In the genomic region with DNA sequence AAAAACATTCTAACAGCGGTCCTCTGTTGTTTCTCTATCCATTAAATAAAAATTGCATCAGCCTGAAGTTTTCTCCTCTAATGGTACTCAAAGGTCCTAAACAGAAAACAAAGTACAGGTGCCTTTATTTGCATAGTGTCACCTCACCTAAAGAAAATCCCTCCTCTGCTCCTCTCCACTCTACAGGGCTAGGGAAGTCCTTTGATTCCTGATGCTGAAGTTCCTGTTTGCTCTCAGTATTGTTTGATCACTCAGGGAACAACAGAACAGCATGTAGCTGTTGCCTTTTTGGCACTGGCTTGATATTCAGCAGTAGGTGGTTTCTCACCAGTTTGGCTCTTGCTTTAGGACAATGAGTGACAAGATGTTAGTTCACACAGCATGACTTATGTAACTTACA, we compare ENCODE assay signal across 13 cellular contexts.
DNase-seq lines count a peak whose midpoint lies in the region; ATAC-seq and TF ChIP-seq lines count a peak whose summit lies in the region.
"Had no signal": no experiment of that assay in that cellular context is flagged by ENCODE, and none has a peak within 500 bp of the region (broad histone marks: within the 10 kb centered on the region; RNA-seq: fewer than 3 reads in every experiment).

No MANE protein-coding gene starts in this region.

- H3K27ac Mint-ChIP-seq in osteocyte (ENCODE audit: unreplicated experiment), result peak overlapping the region; percentile 68
- H3K27ac Mint-ChIP-seq: activated CD8-positive, alpha-beta T cell treated with anti-CD3 and anti-CD28 coated beads, Interleukin-2, amount 10 ng/mL, durations not matched to agents 7 days and 5 days; activated naive CD4-positive, alpha-beta T cell treated with anti-CD3 and anti-CD28 coated beads, Interleukin-2, amount 50 U/mL, for 72 hours; CD8-positive, alpha-beta T cell; T-helper 17 cell had no signal

- no peak overlapping the region for H3K4me3 Mint-ChIP-seq in osteocyte (ENCODE audit: unreplicated experiment)
- H3K4me3 Mint-ChIP-seq: activated CD8-positive, alpha-beta T cell treated with anti-CD3 and anti-CD28 coated beads, Interleukin-2, amount 10 ng/mL, durations not matched to agents 7 days and 5 days; CD8-positive, alpha-beta T cell; T-helper 17 cell had no signal

- H3K27me3 Mint-ChIP-seq in osteocyte (ENCODE audit: unreplicated experiment), result no peaks in the 10 kb centered on the region

- H3K36me3 ChIP-seq in HUES64 (ENCODE audit: insufficient read depth, low read length) (no peaks in the 10 kb centered on the region), testis (ENCODE audit: low read depth, missing control alignments) (no peaks in the 10 kb centered on the region)

- no peaks in the 10 kb centered on the region for H3K9me3 ChIP-seq in HUES64 (ENCODE audit: insufficient read depth, low read depth, low read length)
- no peaks in the 10 kb centered on the region for H3K9me3 ChIP-seq in testis

- H3K9me3 Mint-ChIP-seq in osteocyte (ENCODE audit: unreplicated experiment), result no peaks in the 10 kb centered on the region
- H3K9me3 Mint-ChIP-seq: CD8-positive, alpha-beta T cell had no signal

- peaks cover 37% of the 10 kb centered on the region for H3K4me1 Mint-ChIP-seq in osteocyte (ENCODE audit: unreplicated experiment)
- H3K4me1 Mint-ChIP-seq: T-helper 17 cell had no signal

- H3K4me3 ChIP-seq in HUES64 (ENCODE audit: low read length) (no peak overlapping the region), fibroblast of the aortic adventitia (ENCODE audit: low read depth, low read length) (no peak overlapping the region), testis (no peak overlapping the region)

- WGBS in HUES64, result 47% methylated on average over 1 of the region's 1 CpG
- 86 to 100% methylated on average over 1 of the region's 1 CpG for WGBS in testis, 2 donors

- intact Hi-C loops in testis (cut with DNase I; ENCODE audit: low total_unique reads), result no loop called here

- no peaks in the 10 kb centered on the region for H3K36me3 Mint-ChIP-seq in osteocyte (ENCODE audit: unreplicated experiment)
- H3K36me3 Mint-ChIP-seq: activated naive CD4-positive, alpha-beta T cell treated with anti-CD3 and anti-CD28 coated beads, Interleukin-2, amount 50 U/mL, for 72 hours; CD8-positive, alpha-beta T cell had no signal

- ATAC-seq in HG03520 (IDR thresholded peaks at IDR 0.05; ENCODE audit: unreplicated experiment) (no peak), GM18519 (IDR thresholded peaks at IDR 0.05; ENCODE audit: low FRiP score, unreplicated experiment) (no peak)
- ATAC-seq: activated CD8-positive, alpha-beta T cell treated with anti-CD3 and anti-CD28 coated beads, Interleukin-2, amount 10 ng/mL, durations not matched to agents 7 days and 5 days; activated naive CD4-positive, alpha-beta T cell treated with anti-CD3 and anti-CD28 coated beads, Interleukin-2, amount 50 U/mL, for 72 hours; CD8-positive, alpha-beta T cell; Panc1; T-helper 17 cell had no signal

- H3K27me3 ChIP-seq in HUES64 (ENCODE audit: insufficient read depth, low read length), result peaks cover 18% of the 10 kb centered on the region; the same call in 1 of the 2 replicates
- no peaks in the 10 kb centered on the region for H3K27me3 ChIP-seq in testis

- H3K27ac ChIP-seq in HUES64 (ENCODE audit: low read depth, low read length), result peak overlapping the region; percentile 70; the same call in 1 of the 2 replicates
- H3K27ac ChIP-seq in testis, result no peak overlapping the region

- DNase-seq in NCI-H446 treated with DMSO at 0.1 percent for 48 hours (lab: John Stamatoyannopoulos, UW) (peak; percentile 1), fibroblast of the aortic adventitia (ENCODE audit: low read depth) (peak; percentile 8), osteocyte (ENCODE audit: extremely low spot score, unreplicated experiment) (no peak), testis (no peak)
- no peak for DNase-seq in stimulated activated CD4-positive, alpha-beta T cell treated with anti-CD3 and anti-CD28 coated beads, Interleukin-4, amount 100 ng/mL, for 24 hours
- DNase-seq: activated CD8-positive, alpha-beta T cell treated with anti-CD3 and anti-CD28 coated beads, Interleukin-2, amount 10 ng/mL, durations not matched to agents 7 days and 5 days; CD8-positive, alpha-beta T cell; T-helper 17 cell had no signal

- no peak for TF ChIP-seq POLR2A in testis (IDR thresholded peaks at IDR 0.05)

- H3K9ac ChIP-seq in HUES64 (ENCODE audit: low read depth, low read length), result 0 out of 2 replicates have a peak overlapping the region, but pooled peaks have one; percentile 23

- H3K4me1 ChIP-seq in HUES64 (ENCODE audit: insufficient read depth, low read length) (peaks cover 24% of the 10 kb centered on the region), testis (peaks cover 8% of the 10 kb centered on the region)

- TF ChIP-seq CTCF in fibroblast of the aortic adventitia (IDR thresholded peaks at IDR 0.05; ENCODE audit: insufficient read depth, low read length) (no peak), osteocyte (IDR thresholded peaks at IDR 0.05) (no peak), testis (IDR thresholded peaks at IDR 0.05) (no peak)

Comparison
In these comparisons a context has a peak if more than half of its experiments do, and no peak if none do; other contexts are left out.
1. DNase-seq: peak in NCI-H446 treated with DMSO at 0.1 percent for 48 hours (single experiment) and fibroblast of the aortic adventitia (single experiment); none in osteocyte (single experiment), testis (single experiment) and stimulated activated CD4-positive, alpha-beta T cell treated with anti-CD3 and anti-CD28 coated beads, Interleukin-4, amount 100 ng/mL, for 24 hours (single experiment).